3 cellular contexts compared by ENCODE assay signal in the genomic region with DNA sequence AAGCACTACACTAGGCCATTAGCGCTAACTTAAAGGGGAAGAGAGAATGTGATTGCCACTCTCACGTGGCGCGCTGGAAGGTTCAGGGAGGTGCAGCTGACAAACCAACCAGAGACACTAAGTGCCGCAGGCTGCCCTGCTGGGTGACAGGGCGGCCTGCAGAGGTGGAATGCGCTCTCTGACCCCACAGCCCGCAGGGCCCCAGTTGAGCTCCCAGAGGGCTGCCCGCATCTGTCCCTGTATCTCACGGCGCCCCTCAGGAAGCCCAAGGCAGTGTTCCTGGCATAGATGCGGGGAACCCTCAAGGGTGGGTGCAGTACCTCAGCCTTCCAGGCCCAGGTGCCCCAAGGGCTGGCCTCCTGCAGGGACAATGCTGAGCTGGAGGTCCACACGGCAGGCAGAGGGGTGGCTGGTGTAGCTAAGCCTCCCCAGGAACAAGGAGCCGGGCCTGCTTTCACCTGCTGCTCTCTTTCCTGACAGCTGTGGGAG.
TF ChIP-seq lines count a peak whose summit lies in the region.

No MANE protein-coding gene starts in this region.

TF ChIP-seq in IMR-90, 13 proteins besides CTCF, POLR2A, EP300 and RAD21:
- no peak for TF ChIP-seq MAFK (IDR thresholded peaks at IDR 0.05; ENCODE audit: low read depth, low read length)
- TF ChIP-seq, protein P1, sequence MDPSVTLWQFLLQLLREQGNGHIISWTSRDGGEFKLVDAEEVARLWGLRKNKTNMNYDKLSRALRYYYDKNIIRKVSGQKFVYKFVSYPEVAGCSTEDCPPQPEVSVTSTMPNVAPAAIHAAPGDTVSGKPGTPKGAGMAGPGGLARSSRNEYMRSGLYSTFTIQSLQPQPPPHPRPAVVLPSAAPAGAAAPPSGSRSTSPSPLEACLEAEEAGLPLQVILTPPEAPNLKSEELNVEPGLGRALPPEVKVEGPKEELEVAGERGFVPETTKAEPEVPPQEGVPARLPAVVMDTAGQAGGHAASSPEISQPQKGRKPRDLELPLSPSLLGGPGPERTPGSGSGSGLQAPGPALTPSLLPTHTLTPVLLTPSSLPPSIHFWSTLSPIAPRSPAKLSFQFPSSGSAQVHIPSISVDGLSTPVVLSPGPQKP (IDR thresholded peaks at IDR 0.05; ENCODE audit: borderline replicate concordance, low read depth, low read length): no peak
- no peak for TF ChIP-seq MXI1 (IDR thresholded peaks at IDR 0.05; ENCODE audit: borderline replicate concordance, low read depth, low read length)
- no peak for TF ChIP-seq BHLHE40 (IDR thresholded peaks at IDR 0.05; ENCODE audit: low read depth, low read length)
- no peak for TF ChIP-seq SMC3 (IDR thresholded peaks at IDR 0.05; ENCODE audit: low read depth, low read length)
- no peak for TF ChIP-seq MAZ (IDR thresholded peaks at IDR 0.05; ENCODE audit: borderline replicate concordance, low read depth, low read length)

TF ChIP-seq in HepG2, 621 proteins besides CTCF, POLR2A, EP300 and RAD21 (continues in another document):
- TF ChIP-seq, protein P2, sequence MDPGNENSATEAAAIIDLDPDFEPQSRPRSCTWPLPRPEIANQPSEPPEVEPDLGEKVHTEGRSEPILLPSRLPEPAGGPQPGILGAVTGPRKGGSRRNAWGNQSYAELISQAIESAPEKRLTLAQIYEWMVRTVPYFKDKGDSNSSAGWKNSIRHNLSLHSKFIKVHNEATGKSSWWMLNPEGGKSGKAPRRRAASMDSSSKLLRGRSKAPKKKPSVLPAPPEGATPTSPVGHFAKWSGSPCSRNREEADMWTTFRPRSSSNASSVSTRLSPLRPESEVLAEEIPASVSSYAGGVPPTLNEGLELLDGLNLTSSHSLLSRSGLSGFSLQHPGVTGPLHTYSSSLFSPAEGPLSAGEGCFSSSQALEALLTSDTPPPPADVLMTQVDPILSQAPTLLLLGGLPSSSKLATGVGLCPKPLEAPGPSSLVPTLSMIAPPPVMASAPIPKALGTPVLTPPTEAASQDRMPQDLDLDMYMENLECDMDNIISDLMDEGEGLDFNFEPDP (CRISPR knock-in tag; conservative IDR thresholded peaks at IDR 0.05): no peak
- no peak for TF ChIP-seq JUNB (CRISPR knock-in tag; IDR thresholded peaks at IDR 0.05; ENCODE audit: borderline replicate concordance)
- TF ChIP-seq ZNF225 (CRISPR knock-in tag; IDR thresholded peaks at IDR 0.05): no peak
- peak; percentile 50; the same call in 1 of the 2 replicates for TF ChIP-seq MYC (CRISPR knock-in tag; IDR thresholded peaks at IDR 0.05; ENCODE audit: borderline replicate concordance)
- TF ChIP-seq, protein P3, sequence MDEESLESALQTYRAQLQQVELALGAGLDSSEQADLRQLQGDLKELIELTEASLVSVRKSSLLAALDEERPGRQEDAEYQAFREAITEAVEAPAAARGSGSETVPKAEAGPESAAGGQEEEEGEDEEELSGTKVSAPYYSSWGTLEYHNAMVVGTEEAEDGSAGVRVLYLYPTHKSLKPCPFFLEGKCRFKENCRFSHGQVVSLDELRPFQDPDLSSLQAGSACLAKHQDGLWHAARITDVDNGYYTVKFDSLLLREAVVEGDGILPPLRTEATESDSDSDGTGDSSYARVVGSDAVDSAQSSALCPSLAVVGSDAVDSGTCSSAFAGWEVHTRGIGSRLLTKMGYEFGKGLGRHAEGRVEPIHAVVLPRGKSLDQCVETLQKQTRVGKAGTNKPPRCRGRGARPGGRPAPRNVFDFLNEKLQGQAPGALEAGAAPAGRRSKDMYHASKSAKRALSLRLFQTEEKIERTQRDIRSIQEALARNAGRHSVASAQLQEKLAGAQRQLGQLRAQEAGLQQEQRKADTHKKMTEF (CRISPR knock-in tag; IDR thresholded peaks at IDR 0.05): peak; percentile 32; the same call in 1 of the 2 replicates
- no peak for TF ChIP-seq CENPT (CRISPR knock-in tag; IDR thresholded peaks at IDR 0.05; ENCODE audit: low read depth)
- TF ChIP-seq ZNF30 (CRISPR knock-in tag; IDR thresholded peaks at IDR 0.05): 0 out of 2 replicates have a peak, but pooled peaks have one; percentile 26
- TF ChIP-seq ZNF331 (CRISPR knock-in tag; IDR thresholded peaks at IDR 0.05): 0 out of 2 replicates have a peak, but pooled peaks have one; percentile 35
- TF ChIP-seq HMG20B (CRISPR knock-in tag; conservative IDR thresholded peaks at IDR 0.05): no peak
- TF ChIP-seq RORA (CRISPR knock-in tag; IDR thresholded peaks at IDR 0.05): no peak
- TF ChIP-seq ATF7 (IDR thresholded peaks at IDR 0.05): no peak
- TF ChIP-seq ATF7 (CRISPR knock-in tag; IDR thresholded peaks at IDR 0.05): no peak
- no peak for TF ChIP-seq ZNF775 (CRISPR knock-in tag; IDR thresholded peaks at IDR 0.05; ENCODE audit: borderline replicate concordance)
- no peak for TF ChIP-seq SNAPC2 (CRISPR knock-in tag; IDR thresholded peaks at IDR 0.05)
- TF ChIP-seq ZNF235 (CRISPR knock-in tag; IDR thresholded peaks at IDR 0.05; ENCODE audit: borderline replicate concordance): peak; percentile 28; the same call in 1 of the 2 replicates
- TF ChIP-seq ESRRA (CRISPR knock-in tag; IDR thresholded peaks at IDR 0.05; ENCODE audit: low read depth): peak; percentile 48; the same call in 1 of the 2 replicates
- no peak for TF ChIP-seq SOX5 (CRISPR knock-in tag; IDR thresholded peaks at IDR 0.05; ENCODE audit: borderline replicate concordance)
- no peak for TF ChIP-seq HOXA9 (CRISPR knock-in tag; IDR thresholded peaks at IDR 0.05; ENCODE audit: borderline replicate concordance)
- no peak for TF ChIP-seq PAWR (CRISPR knock-in tag; IDR thresholded peaks at IDR 0.05; ENCODE audit: borderline replicate concordance)
- TF ChIP-seq, protein P4, sequence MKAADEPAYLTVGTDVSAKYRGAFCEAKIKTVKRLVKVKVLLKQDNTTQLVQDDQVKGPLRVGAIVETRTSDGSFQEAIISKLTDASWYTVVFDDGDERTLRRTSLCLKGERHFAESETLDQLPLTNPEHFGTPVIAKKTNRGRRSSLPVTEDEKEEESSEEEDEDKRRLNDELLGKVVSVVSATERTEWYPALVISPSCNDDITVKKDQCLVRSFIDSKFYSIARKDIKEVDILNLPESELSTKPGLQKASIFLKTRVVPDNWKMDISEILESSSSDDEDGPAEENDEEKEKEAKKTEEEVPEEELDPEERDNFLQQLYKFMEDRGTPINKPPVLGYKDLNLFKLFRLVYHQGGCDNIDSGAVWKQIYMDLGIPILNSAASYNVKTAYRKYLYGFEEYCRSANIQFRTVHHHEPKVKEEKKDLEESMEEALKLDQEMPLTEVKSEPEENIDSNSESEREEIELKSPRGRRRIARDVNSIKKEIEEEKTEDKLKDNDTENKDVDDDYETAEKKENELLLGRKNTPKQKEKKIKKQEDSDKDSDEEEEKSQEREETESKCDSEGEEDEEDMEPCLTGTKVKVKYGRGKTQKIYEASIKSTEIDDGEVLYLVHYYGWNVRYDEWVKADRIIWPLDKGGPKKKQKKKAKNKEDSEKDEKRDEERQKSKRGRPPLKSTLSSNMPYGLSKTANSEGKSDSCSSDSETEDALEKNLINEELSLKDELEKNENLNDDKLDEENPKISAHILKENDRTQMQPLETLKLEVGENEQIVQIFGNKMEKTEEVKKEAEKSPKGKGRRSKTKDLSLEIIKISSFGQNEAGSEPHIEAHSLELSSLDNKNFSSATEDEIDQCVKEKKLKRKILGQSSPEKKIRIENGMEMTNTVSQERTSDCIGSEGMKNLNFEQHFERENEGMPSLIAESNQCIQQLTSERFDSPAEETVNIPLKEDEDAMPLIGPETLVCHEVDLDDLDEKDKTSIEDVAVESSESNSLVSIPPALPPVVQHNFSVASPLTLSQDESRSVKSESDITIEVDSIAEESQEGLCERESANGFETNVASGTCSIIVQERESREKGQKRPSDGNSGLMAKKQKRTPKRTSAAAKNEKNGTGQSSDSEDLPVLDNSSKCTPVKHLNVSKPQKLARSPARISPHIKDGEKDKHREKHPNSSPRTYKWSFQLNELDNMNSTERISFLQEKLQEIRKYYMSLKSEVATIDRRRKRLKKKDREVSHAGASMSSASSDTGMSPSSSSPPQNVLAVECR (CRISPR knock-in tag; IDR thresholded peaks at IDR 0.05; ENCODE audit: borderline replicate concordance): peak; percentile 53; the same call in 1 of the 2 replicates

TF ChIP-seq in HEK293T, 16 proteins besides CTCF, POLR2A, EP300 and RAD21:
- TF ChIP-seq ELF4 (IDR thresholded peaks at IDR 0.05) (no peak), HDGF (IDR thresholded peaks at IDR 0.05; ENCODE audit: borderline replicate concordance) (no peak), FOXK2 (IDR thresholded peaks at IDR 0.05) (no peak), FOXA1 (IDR thresholded peaks at IDR 0.05) (no peak), BHLHE40 (IDR thresholded peaks at IDR 0.05; ENCODE audit: borderline replicate concordance) (no peak), SUZ12 (IDR thresholded peaks at IDR 0.05) (no peak), LEF1 (IDR thresholded peaks at IDR 0.05; ENCODE audit: borderline replicate concordance) (no peak), L3MBTL2 (conservative IDR thresholded peaks at IDR 0.05) (no peak), TARDBP (IDR thresholded peaks at IDR 0.05) (no peak), SP1 (IDR thresholded peaks at IDR 0.05) (no peak), NFRKB (IDR thresholded peaks at IDR 0.05) (no peak), FOXM1 (IDR thresholded peaks at IDR 0.05; ENCODE audit: borderline replicate concordance) (no peak), CTBP1 (IDR thresholded peaks at IDR 0.05; ENCODE audit: borderline replicate concordance) (no peak), ZNF384 (IDR thresholded peaks at IDR 0.05) (no peak), ARNT (IDR thresholded peaks at IDR 0.05) (no peak)
- TF ChIP-seq, protein P5, sequence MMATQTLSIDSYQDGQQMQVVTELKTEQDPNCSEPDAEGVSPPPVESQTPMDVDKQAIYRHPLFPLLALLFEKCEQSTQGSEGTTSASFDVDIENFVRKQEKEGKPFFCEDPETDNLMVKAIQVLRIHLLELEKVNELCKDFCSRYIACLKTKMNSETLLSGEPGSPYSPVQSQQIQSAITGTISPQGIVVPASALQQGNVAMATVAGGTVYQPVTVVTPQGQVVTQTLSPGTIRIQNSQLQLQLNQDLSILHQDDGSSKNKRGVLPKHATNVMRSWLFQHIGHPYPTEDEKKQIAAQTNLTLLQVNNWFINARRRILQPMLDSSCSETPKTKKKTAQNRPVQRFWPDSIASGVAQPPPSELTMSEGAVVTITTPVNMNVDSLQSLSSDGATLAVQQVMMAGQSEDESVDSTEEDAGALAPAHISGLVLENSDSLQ (IDR thresholded peaks at IDR 0.05): no peak
